Comparison of ENCODE assay signal across 2 cellular contexts in the genomic region with DNA sequence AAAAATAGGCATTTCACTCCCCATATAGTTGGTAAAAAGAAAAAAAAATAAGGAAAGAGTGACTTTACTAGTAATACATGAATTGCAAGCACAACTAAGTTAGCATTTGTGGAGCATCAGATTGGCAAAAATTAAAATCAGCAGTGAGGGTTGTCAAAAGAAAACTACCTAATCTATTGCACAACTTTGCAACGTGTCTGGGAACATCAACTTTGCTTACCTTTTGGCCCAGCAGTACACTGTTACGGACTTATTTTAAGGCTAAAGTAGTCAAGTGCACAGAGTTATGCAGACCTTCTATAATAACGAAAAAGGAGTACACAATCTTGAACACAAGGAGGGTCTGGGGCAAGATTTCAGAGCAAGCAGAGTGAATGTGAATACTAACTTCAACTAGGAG.
TF ChIP-seq lines count a peak whose summit lies in the region.

No MANE protein-coding gene starts in this region.

TF ChIP-seq in IMR-90, 13 proteins besides CTCF, POLR2A, EP300 and RAD21:
- TF ChIP-seq MAFK (IDR thresholded peaks at IDR 0.05; ENCODE audit: low read depth, low read length) (no peak), CEBPB (IDR thresholded peaks at IDR 0.05; ENCODE audit: low read depth, low read length) (peak; percentile 68)

TF ChIP-seq in HepG2, 621 proteins besides CTCF, POLR2A, EP300 and RAD21:
- TF ChIP-seq ZUFSP (CRISPR knock-in tag; IDR thresholded peaks at IDR 0.05; ENCODE audit: borderline replicate concordance) (no peak), CEBPB (IDR thresholded peaks at IDR 0.05; ENCODE audit: borderline replicate concordance, low read depth, low read length) (peak; percentile 62)
TF ChIP-seq in HepG2: peak in this region for 1.
